23 cellular contexts compared by ENCODE assay signal in the genomic region with DNA sequence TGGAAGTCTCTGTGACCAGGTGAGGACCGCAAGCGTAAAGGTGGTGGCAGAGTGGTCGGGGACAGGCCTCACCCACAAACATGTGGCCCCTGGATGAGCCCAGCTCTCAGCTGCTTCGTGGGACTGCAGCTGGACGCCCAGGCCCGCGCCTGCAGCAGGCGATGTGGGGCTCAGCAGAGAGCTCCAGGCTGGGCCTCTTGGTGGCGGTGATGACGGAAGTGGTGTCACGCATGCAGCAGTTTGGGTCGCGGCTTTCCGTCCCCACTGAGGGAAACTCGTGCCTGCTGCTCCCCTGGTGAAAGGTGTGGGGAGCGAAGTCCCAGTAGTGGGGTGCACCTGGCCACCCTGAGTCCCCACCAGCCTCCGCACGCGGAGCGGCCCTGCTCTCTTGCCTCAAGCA. TPM values are rescaled to one million over a fixed set of nuclear protein-coding genes. Genes with fewer than 3 reads are reported as not detected.
A peak's percentile ranks its signal among the peaks of the same experiment; 100 is the strongest.
DNase-seq lines count a peak whose midpoint lies in the region; ATAC-seq and TF ChIP-seq lines count a peak whose summit lies in the region.
"Had no signal": no experiment of that assay in that cellular context is flagged by ENCODE, and none has a peak within 500 bp of the region (broad histone marks: within the 10 kb centered on the region; RNA-seq: fewer than 3 reads in every experiment).

No MANE protein-coding gene starts in this region.

- intact Hi-C loops in natural killer cell (cut with micrococcal nuclease): no loop called here

- TF ChIP-seq POLR2A in erythroblast (IDR thresholded peaks at IDR 0.05; ENCODE audit: low read length) (no peak), upper lobe of left lung (IDR thresholded peaks at IDR 0.05) (no peak)

- no peaks in the 10 kb centered on the region for H3K27me3 ChIP-seq in upper lobe of left lung
- H3K27me3 ChIP-seq: BLaER1 treated with 17β-estradiol and CSF1 and Interleukin-3, amounts not matched to agents 10 nM and 100 nM had no signal

- H3K36me3 Mint-ChIP-seq in natural killer cell treated with Interleukin-12 subunit alpha and Interleukin-12 subunit beta and Interleukin-15 and Interleukin-18, amount 100 ng/mL, for 72 hours: peaks cover 4% of the 10 kb centered on the region
- no peaks in the 10 kb centered on the region for H3K36me3 Mint-ChIP-seq in natural killer cell
- peaks cover 0 to 37% (median 14%) of the 10 kb centered on the region in 3 donors for H3K36me3 Mint-ChIP-seq in naive thymus-derived CD8-positive, alpha-beta T cell

- H3K27me3 Mint-ChIP-seq in natural killer cell treated with Interleukin-12 subunit alpha and Interleukin-12 subunit beta and Interleukin-15 and Interleukin-18, amount 100 ng/mL, for 72 hours: no peaks in the 10 kb centered on the region
- no peaks in the 10 kb centered on the region for H3K27me3 Mint-ChIP-seq in natural killer cell (ENCODE audit: low read depth in 2 of 2)
- H3K27me3 Mint-ChIP-seq in naive thymus-derived CD8-positive, alpha-beta T cell: no peaks in the 10 kb centered on the region
- H3K27me3 Mint-ChIP-seq: B cell; CD4-positive, CD25-positive, alpha-beta regulatory T cell; IgD-negative memory B cell had no signal

- H3K27ac ChIP-seq in upper lobe of left lung: no peak overlapping the region
- H3K27ac ChIP-seq: BLaER1 treated with 17β-estradiol and CSF1 and Interleukin-3, amounts not matched to agents 10 nM and 100 nM had no signal

- peak; percentile 48 for DNase-seq in natural killer cell treated with Interleukin-12 subunit alpha and Interleukin-12 subunit beta and Interleukin-15 and Interleukin-18, amount 100 ng/mL, for 72 hours (ENCODE audit: low spot score)
- DNase-seq in natural killer cell (no peak), erythroblast (lab: John Stamatoyannopoulos, UW) (peak; percentile 34 to 52), upper lobe of left lung (no peak), GM03348 (ENCODE audit: low spot score) (no peak), NCI-H524 treated with DMSO at 0.1 percent for 48 hours (lab: John Stamatoyannopoulos, UW) (no peak)
- no peak for DNase-seq in naive thymus-derived CD8-positive, alpha-beta T cell
- DNase-seq: 8988T; CD4-positive, CD25-positive, alpha-beta regulatory T cell; CD8-positive, alpha-beta memory T cell; COR-L47; DMS 273 treated with DMSO at 0.1 percent for 48 hours; DMS53; DND-41; EL; HCEC 1CT; HFFc6 had no signal

- H3K4me3 Mint-ChIP-seq in natural killer cell treated with Interleukin-12 subunit alpha and Interleukin-12 subunit beta and Interleukin-15 and Interleukin-18, amount 100 ng/mL, for 72 hours: no peak overlapping the region
- no peak overlapping the region for H3K4me3 Mint-ChIP-seq in natural killer cell
- H3K4me3 Mint-ChIP-seq in naive thymus-derived CD8-positive, alpha-beta T cell: no peak overlapping the region
- H3K4me3 Mint-ChIP-seq: B cell; CD4-positive, CD25-positive, alpha-beta regulatory T cell; CD8-positive, alpha-beta memory T cell; GM23338; HFFc6; IgD-negative memory B cell had no signal

- no peaks in the 10 kb centered on the region for H3K9me3 Mint-ChIP-seq in natural killer cell treated with Interleukin-12 subunit alpha and Interleukin-12 subunit beta and Interleukin-15 and Interleukin-18, amount 100 ng/mL, for 72 hours
- H3K9me3 Mint-ChIP-seq in natural killer cell: no peaks in the 10 kb centered on the region
- no peaks in the 10 kb centered on the region for H3K9me3 Mint-ChIP-seq in naive thymus-derived CD8-positive, alpha-beta T cell
- H3K9me3 Mint-ChIP-seq: CD8-positive, alpha-beta memory T cell; GM23338; IgD-negative memory B cell had no signal

- H3K36me3 ChIP-seq in upper lobe of left lung: peaks cover 30 to 66% (median 57%) of the 10 kb centered on the region in 4 donors

- H3K27ac Mint-ChIP-seq in natural killer cell treated with Interleukin-12 subunit alpha and Interleukin-12 subunit beta and Interleukin-15 and Interleukin-18, amount 100 ng/mL, for 72 hours: no peak overlapping the region
- H3K27ac Mint-ChIP-seq in natural killer cell: no peak overlapping the region
- peak overlapping the region in 1 of 10 donors; percentile 33 for H3K27ac Mint-ChIP-seq in naive thymus-derived CD8-positive, alpha-beta T cell
- H3K27ac Mint-ChIP-seq: B cell; CD4-positive, CD25-positive, alpha-beta regulatory T cell; CD8-positive, alpha-beta memory T cell; GM23338; HFFc6; IgD-negative memory B cell had no signal

- no peaks in the 10 kb centered on the region for H3K9me3 ChIP-seq in upper lobe of left lung

- peaks cover 0 to under 1% (median 0%) of the 10 kb centered on the region in 4 donors for H3K4me1 ChIP-seq in upper lobe of left lung

- no peak overlapping the region for H3K4me3 ChIP-seq in upper lobe of left lung
- H3K4me3 ChIP-seq: BLaER1 treated with 17β-estradiol and CSF1 and Interleukin-3, amounts not matched to agents 10 nM and 100 nM; GM23338 had no signal

- TF ChIP-seq CTCF in natural killer cell (IDR thresholded peaks at IDR 0.05) (no peak), upper lobe of left lung (IDR thresholded peaks at IDR 0.05) (no peak)

- TF ChIP-seq EP300 in upper lobe of left lung (IDR thresholded peaks at IDR 0.05): no peak

- H3K4me1 Mint-ChIP-seq in natural killer cell treated with Interleukin-12 subunit alpha and Interleukin-12 subunit beta and Interleukin-15 and Interleukin-18, amount 100 ng/mL, for 72 hours (ENCODE audit: low read depth in 2 of 2): peaks cover 7 to 10% of the 10 kb centered on the region in 2 donors
- H3K4me1 Mint-ChIP-seq in natural killer cell: peaks cover 5 to 7% of the 10 kb centered on the region in 2 donors
- peaks cover 0 to 7% (median 4%) of the 10 kb centered on the region in 4 donors for H3K4me1 Mint-ChIP-seq in naive thymus-derived CD8-positive, alpha-beta T cell
- H3K4me1 Mint-ChIP-seq: GM23338 had no signal

- no peak for ATAC-seq in natural killer cell treated with Interleukin-12 subunit alpha and Interleukin-12 subunit beta and Interleukin-15 and Interleukin-18, amount 100 ng/mL, for 72 hours
- ATAC-seq in natural killer cell (no peak), upper lobe of left lung (ENCODE audit: low FRiP score in 2 of 2) (peak; percentile 5 to 19)
- ATAC-seq in naive thymus-derived CD8-positive, alpha-beta T cell: no peak
- ATAC-seq: GM23338 had no signal

- 91 to 94% methylated on average over 6 to 15 of the region's 20 CpGs for WGBS in upper lobe of left lung, 2 donors

- POLR2A ChIA-PET in naive thymus-derived CD8-positive, alpha-beta T cell (lab: Charles Lee): no interaction called here

RNA-seq across cellular contexts. Expression of gene PCGF3, which starts 26.8 kb away (rescaled TPM):
- 10 to 100 TPM; 50.6 to 54.3 TPM for total RNA-seq in natural killer cell treated with Interleukin-12 subunit alpha and Interleukin-12 subunit beta and Interleukin-15 and Interleukin-18, amount 100 ng/mL, for 72 hours
- 100 to 1,000 TPM in 1 of 3 donors, 10 to 100 TPM in 2; 71.2 to 101 (median 97.2) TPM for total RNA-seq in natural killer cell
- 100 to 1,000 TPM in 1 of 6 donors, 10 to 100 TPM in 5; 36.4 to 150 (median 41.0) TPM for total RNA-seq in upper lobe of left lung
- 10 to 100 TPM; 45.6 to 49.3 TPM for total RNA-seq in naive thymus-derived CD8-positive, alpha-beta T cell
- polyA plus RNA-seq in naive thymus-derived CD8-positive, alpha-beta T cell: 1 to 10 TPM; 3.4 to 4.4 (median 3.9) TPM

RNA-seq across cellular contexts. Expression of gene SLC49A3, which starts 43.5 kb away (rescaled TPM):
- 10 to 100 TPM; 10.5 to 15.9 TPM for total RNA-seq in natural killer cell treated with Interleukin-12 subunit alpha and Interleukin-12 subunit beta and Interleukin-15 and Interleukin-18, amount 100 ng/mL, for 72 hours
- total RNA-seq in natural killer cell (10 to 100 TPM; 10.0 to 14.9 (median 10.4) TPM), upper lobe of left lung (10 to 100 TPM; 12.2 to 65.0 (median 32.3) TPM)
- total RNA-seq in naive thymus-derived CD8-positive, alpha-beta T cell: 1 to 10 TPM; 2.0 to 3.7 TPM
- under 1 TPM in 2 of 3 donors, not detected in 1; 0.30 to 0.38 TPM for polyA plus RNA-seq in naive thymus-derived CD8-positive, alpha-beta T cell
- total RNA-seq: G401 had no signal
- polyA plus RNA-seq: AG04450 had no signal

RNA-seq across cellular contexts. Expression of gene MYL5, which starts 58.1 kb away (rescaled TPM):
- 10 to 100 TPM; 13.5 to 24.6 TPM for total RNA-seq in natural killer cell treated with Interleukin-12 subunit alpha and Interleukin-12 subunit beta and Interleukin-15 and Interleukin-18, amount 100 ng/mL, for 72 hours
- 10 to 100 TPM; 23.4 to 39.5 (median 30.1) TPM for total RNA-seq in natural killer cell
- total RNA-seq in upper lobe of left lung: 10 to 100 TPM in 4 of 6 donors, 1 to 10 TPM in 2; 4.7 to 25.1 (median 17.1) TPM
- total RNA-seq in naive thymus-derived CD8-positive, alpha-beta T cell: 10 to 100 TPM; 34.9 to 35.6 TPM
- polyA plus RNA-seq in naive thymus-derived CD8-positive, alpha-beta T cell: 10 to 100 TPM in 1 of 3 donors, 1 to 10 TPM in 2; 3.1 to 13.9 (median 7.5) TPM

RNA-seq across cellular contexts. Expression of gene ATP5ME, which starts 58.4 kb away (rescaled TPM):
- total RNA-seq in natural killer cell treated with Interleukin-12 subunit alpha and Interleukin-12 subunit beta and Interleukin-15 and Interleukin-18, amount 100 ng/mL, for 72 hours: 100 to 1,000 TPM; 187 to 224 TPM
- total RNA-seq in natural killer cell: 100 to 1,000 TPM; 114 to 140 (median 136) TPM
- 100 to 1,000 TPM in 3 of 6 donors, 10 to 100 TPM in 3; 22.6 to 216 (median 106) TPM for total RNA-seq in upper lobe of left lung
- total RNA-seq in naive thymus-derived CD8-positive, alpha-beta T cell: 100 to 1,000 TPM; 146 to 155 TPM
- polyA plus RNA-seq in naive thymus-derived CD8-positive, alpha-beta T cell: 100 to 1,000 TPM; 420 to 468 (median 462) TPM

Comparison
In these comparisons a context has a peak if more than half of its experiments do, and no peak if none do; other contexts are left out.
1. DNase-seq: peak in natural killer cell treated with Interleukin-12 subunit alpha and Interleukin-12 subunit beta and Interleukin-15 and Interleukin-18, amount 100 ng/mL, for 72 hours (single experiment) and erythroblast (2 of 2); none in natural killer cell (single experiment), upper lobe of left lung (0 of 2), GM03348 (single experiment), naive thymus-derived CD8-positive, alpha-beta T cell (0 of 10) and NCI-H524 treated with DMSO at 0.1 percent for 48 hours (single experiment).
2. ATAC-seq: peak in upper lobe of left lung (2 of 2); none in natural killer cell treated with Interleukin-12 subunit alpha and Interleukin-12 subunit beta and Interleukin-15 and Interleukin-18, amount 100 ng/mL, for 72 hours (0 of 2), natural killer cell (0 of 3) and naive thymus-derived CD8-positive, alpha-beta T cell (0 of 2).